12 cellular contexts compared by ENCODE assay signal in genomic region chr7:95104739-95105138, GRCh38.
DNase-seq lines count a peak whose midpoint lies in the region; ATAC-seq, FAIRE-seq and TF ChIP-seq lines count a peak whose summit lies in the region.
"Had no signal": no experiment of that assay in that cellular context is flagged by ENCODE, and none has a peak within 500 bp of the region (broad histone marks: within the 10 kb centered on the region; RNA-seq: fewer than 3 reads in every experiment).

No MANE protein-coding gene starts in this region.

- H3K36me3 ChIP-seq in Panc1 (ENCODE audit: control insufficient read depth, insufficient read depth, low read length) (no peaks in the 10 kb centered on the region), endothelial cell of umbilical vein (ENCODE audit: control insufficient read depth in 2 of 2, extremely low read depth in 1 of 2, insufficient read depth in 2 of 2, low read length in 2 of 2) (no peaks in the 10 kb centered on the region), pancreas (no peaks in the 10 kb centered on the region), right atrium auricular region (no peaks in the 10 kb centered on the region)
- H3K36me3 ChIP-seq: thoracic aorta had no signal

- no peak for TF ChIP-seq POLR2A in endothelial cell of umbilical vein (IDR thresholded peaks at IDR 0.05; ENCODE audit: low read depth, low read length)

- CTCF ChIA-PET in Panc1 (lab: Charles Lee), result no interaction called here
- CTCF ChIA-PET in endothelial cell of umbilical vein (lab: Charles Lee), result interaction anchor here (0.6 to 1.2 kb wide), 2 partner anchors 15 to 22 kb away, joined by 3 read pairs; no protein-coding TSS in a partner anchor

- H3K27ac ChIP-seq in Panc1 (ENCODE audit: low read length) (no peak overlapping the region), endothelial cell of umbilical vein (ENCODE audit: insufficient read depth, low read depth, low read length) (no peak overlapping the region), pancreas (peak overlapping the region in 2 of 4 donors; percentile 50 to 52), right atrium auricular region (no peak overlapping the region)
- H3K27ac ChIP-seq: C4-2B, thoracic aorta had no signal

- in situ Hi-C loops in Panc1 (cut with HindIII; ENCODE audit: low pct_unique_long_range_greater_than_20kb, low sequenced_read_pairs), result no loop called here

- no peaks in the 10 kb centered on the region for H3K79me2 ChIP-seq in endothelial cell of umbilical vein (ENCODE audit: control insufficient read depth, insufficient read depth, low read length)

- dilution Hi-C loops in endothelial cell of umbilical vein (cut with MboI; ENCODE audit: extremely low pct_ligation_motif_present, low sequenced_read_pairs), result no loop called here

- TF ChIP-seq CTCF in Panc1 (IDR thresholded peaks at IDR 0.05), result no peak
- TF ChIP-seq CTCF in endothelial cell of umbilical vein (IDR thresholded peaks at IDR 0.05; ENCODE audit: extremely low read depth in 1 of 2, insufficient read depth in 1 of 2, low read depth in 1 of 2, low read length in 2 of 2), result no peak
- TF ChIP-seq CTCF in pancreas (IDR thresholded peaks at IDR 0.05), result no peak
- no peak for TF ChIP-seq CTCF in right atrium auricular region (IDR thresholded peaks at IDR 0.05)

- H3K9me3 ChIP-seq in Panc1 (ENCODE audit: control insufficient read depth, insufficient read depth, low read depth, low read length) (no peaks in the 10 kb centered on the region), endothelial cell of umbilical vein (replicated peaks; ENCODE audit: control insufficient read depth, insufficient read depth, low read length) (no peaks in the 10 kb centered on the region), pancreas (no peaks in the 10 kb centered on the region), right atrium auricular region (no peaks in the 10 kb centered on the region)
- H3K9me3 ChIP-seq: thoracic aorta had no signal

- no peak for FAIRE-seq in endothelial cell of umbilical vein (lab: Jason Lieb, UNC)
- no peak for FAIRE-seq in pancreas (lab: Jason Lieb, UNC)

- no TSS peak for BruUV-seq in Panc1 (replicated peaks; lab: Mats Ljungman, UMichigan)
- no TSS peak for BruUV-seq in endothelial cell of umbilical vein (replicated peaks; lab: Mats Ljungman, UMichigan)

- no peak for ATAC-seq in Panc1
- ATAC-seq in pancreas, result peak; percentile 71 to 92 (median 84)
- ATAC-seq in HG02588 (IDR thresholded peaks at IDR 0.05; ENCODE audit: unreplicated experiment), result no peak

- no peaks in the 10 kb centered on the region for H4K20me1 ChIP-seq in endothelial cell of umbilical vein (replicated peaks; ENCODE audit: control insufficient read depth, extremely low read depth, insufficient read depth, low read length)

- no peak overlapping the region for H3K9ac ChIP-seq in endothelial cell of umbilical vein (replicated peaks; ENCODE audit: extremely low read depth, insufficient read depth, low read length)

- H3K4me2 ChIP-seq in endothelial cell of umbilical vein (ENCODE audit: insufficient read depth, low read length), result no peak overlapping the region

- POLR2A ChIA-PET in Panc1 (lab: Charles Lee), result no interaction called here
- POLR2A ChIA-PET in endothelial cell of umbilical vein (lab: Charles Lee), result no interaction called here

- H3K4me3 ChIP-seq in Panc1 (ENCODE audit: low read depth in 2 of 2, low read length in 2 of 2), result no peak overlapping the region
- no peak overlapping the region for H3K4me3 ChIP-seq in endothelial cell of umbilical vein (replicated peaks in 1 of 3; ENCODE audit: insufficient read depth in 1 of 3, low read depth in 1 of 3, low read length in 3 of 3)
- no peak overlapping the region for H3K4me3 ChIP-seq in pancreas
- H3K4me3 ChIP-seq in right atrium auricular region, result no peak overlapping the region
- H3K4me3 ChIP-seq: thoracic aorta had no signal

- intact Hi-C loops in Panc1 (cut with micrococcal nuclease; ENCODE audit: unreplicated experiment) (no loop called here), endothelial cell of umbilical vein (cut with micrococcal nuclease) (no loop called here), pancreas (cut with DNase I) (no loop called here)

- H3K27me3 ChIP-seq in Panc1 (ENCODE audit: control insufficient read depth, insufficient read depth, low read length) (no peaks in the 10 kb centered on the region), endothelial cell of umbilical vein (ENCODE audit: control insufficient read depth in 2 of 2, insufficient read depth in 2 of 2, low read length in 2 of 2) (no peaks in the 10 kb centered on the region), pancreas (no peaks in the 10 kb centered on the region), right atrium auricular region (no peaks in the 10 kb centered on the region)

- DNase-seq in Daoy (ENCODE audit: low read depth) (peak; percentile 45), Panc1 (ENCODE audit: low read depth, low spot score) (peak; percentile 87), endothelial cell of umbilical vein (ENCODE audit: low read depth, low spot score) (peak; percentile 16), pancreas (peak in 3 of 6 donors; percentile 8 to 17 (median 15)), 8988T (no peak), right atrium auricular region (ENCODE audit: low spot score) (no peak)
- DNase-seq in stimulated activated CD8-positive, alpha-beta memory T cell treated with anti-CD3 and anti-CD28 coated beads, Interleukin-4, amount 100 ng/mL, for 48 hours, result no peak
- DNase-seq: activated CD4-positive, alpha-beta T cell treated with anti-CD3 and anti-CD28 coated beads, Interleukin-2, amount 50 U/mL, for 48 hours; SHP77 had no signal

- no peak overlapping the region for H2AFZ ChIP-seq in endothelial cell of umbilical vein (ENCODE audit: low read depth, low read length)

- 9 to 23% methylated on average over 1 of the region's 1 CpG for WGBS in pancreas, 2 donors

- H3K4me1 ChIP-seq in Panc1 (ENCODE audit: control insufficient read depth, insufficient read depth, low read length) (no peaks in the 10 kb centered on the region), endothelial cell of umbilical vein (ENCODE audit: control insufficient read depth, extremely low read depth, insufficient read depth, low read length) (no peaks in the 10 kb centered on the region), pancreas (peaks cover 0 to 15% (median 6%) of the 10 kb centered on the region in 3 donors), right atrium auricular region (peaks cover 0 to 9% of the 10 kb centered on the region in 2 donors)

- H3K9me1 ChIP-seq in endothelial cell of umbilical vein (replicated peaks; ENCODE audit: control insufficient read depth, extremely low read depth, insufficient read depth, low read length), result no peaks in the 10 kb centered on the region

TF ChIP-seq in endothelial cell of umbilical vein, 7 proteins besides CTCF, POLR2A, EP300 and RAD21:
- no peak for TF ChIP-seq JUN (IDR thresholded peaks at IDR 0.05; ENCODE audit: borderline replicate concordance, insufficient read depth, insufficient read length, low read depth)
- no peak for TF ChIP-seq POLR2AphosphoS5 (IDR thresholded peaks at IDR 0.05; ENCODE audit: insufficient read depth, low read depth, low read length)
- no peak for TF ChIP-seq GATA2 (IDR thresholded peaks at IDR 0.05; ENCODE audit: insufficient read depth, insufficient read length, low read depth, low read length)
- no peak for TF ChIP-seq MYC (IDR thresholded peaks at IDR 0.05; ENCODE audit: low read depth, low read length)
- TF ChIP-seq FOS (IDR thresholded peaks at IDR 0.05; ENCODE audit: borderline replicate concordance, insufficient read depth, low read length), result no peak
- no peak for TF ChIP-seq MAX (IDR thresholded peaks at IDR 0.05; ENCODE audit: insufficient read depth, insufficient read length)
- TF ChIP-seq EZH2 (IDR thresholded peaks at IDR 0.05; ENCODE audit: borderline replicate concordance, low read depth, low read length, severe bottlenecking), result no peak
TF ChIP-seq in endothelial cell of umbilical vein: peak in this region for 0.

Comparison
In these comparisons a context has a peak if more than half of its experiments do, and no peak if none do; other contexts are left out.
1. DNase-seq: peak in Daoy (single experiment), Panc1 (single experiment) and endothelial cell of umbilical vein (single experiment); none in 8988T (single experiment), stimulated activated CD8-positive, alpha-beta memory T cell treated with anti-CD3 and anti-CD28 coated beads, Interleukin-4, amount 100 ng/mL, for 48 hours (single experiment) and right atrium auricular region (single experiment).
2. ATAC-seq: peak in pancreas (4 of 4); none in Panc1 (single experiment) and HG02588 (single experiment).